ENCODE assay signal across 29 cellular contexts in genomic region chr4:159787901-159788300, GRCh38.
DNase-seq lines count a peak whose midpoint lies in the region; ATAC-seq, FAIRE-seq and TF ChIP-seq lines count a peak whose summit lies in the region.
"Had no signal": no experiment of that assay in that cellular context is flagged by ENCODE, and none has a peak within 500 bp of the region (broad histone marks: within the 10 kb centered on the region; RNA-seq: fewer than 3 reads in every experiment).

No MANE protein-coding gene starts in this region.

- WGBS in mesenchymal stem cell, result 100% methylated on average over 1 of the region's 2 CpGs

- no peaks in the 10 kb centered on the region for H3K79me2 ChIP-seq in astrocyte (ENCODE audit: insufficient read depth, low read length)
- H3K79me2 ChIP-seq: hepatocyte had no signal

- no peak overlapping the region for H3K14ac ChIP-seq in mesenchymal stem cell (ENCODE audit: low read length in 2 of 2)

- peaks cover 3% of the 10 kb centered on the region for H3K4me1 ChIP-seq in astrocyte (ENCODE audit: insufficient read depth, low read length)
- H3K4me1 ChIP-seq in mesenchymal stem cell (ENCODE audit: control insufficient read depth, insufficient read depth, low read depth, low read length), result no peaks in the 10 kb centered on the region
- H3K4me1 ChIP-seq: gastrocnemius medialis, suprapubic skin, upper lobe of right lung had no signal

- no peak overlapping the region for H4K91ac ChIP-seq in mesenchymal stem cell (ENCODE audit: low read length)

- no peak overlapping the region for H2BK120ac ChIP-seq in mesenchymal stem cell (ENCODE audit: low read depth, low read length)

- TF ChIP-seq CTCF in astrocyte (IDR thresholded peaks at IDR 0.05; ENCODE audit: insufficient read depth, low read depth, low read length), result no peak

- H3K18ac ChIP-seq in mesenchymal stem cell (ENCODE audit: low read depth in 1 of 2, low read length in 2 of 2), result no peak overlapping the region

- peaks cover 1% of the 10 kb centered on the region for H3K9me3 Mint-ChIP-seq in astrocyte (ENCODE audit: unreplicated experiment)

- H3K9ac ChIP-seq in astrocyte (ENCODE audit: low read length) (no peak overlapping the region), mesenchymal stem cell (ENCODE audit: low read length) (no peak overlapping the region)
- H3K9ac ChIP-seq: SK-N-SH had no signal

- ATAC-seq in Right ventricle myocardium inferior, result no peak
- ATAC-seq: activated CD8-positive, alpha-beta T cell treated with anti-CD3 and anti-CD28 coated beads for 36 hours; activated naive CD4-positive, alpha-beta T cell treated with anti-CD3 and anti-CD28 coated beads, Interleukin-2, amount 50 U/mL, for 72 hours; gastrocnemius medialis; Panc1; sciatic nerve; stimulated activated memory B cell treated with anti-CD40 and anti-IgM and Interleukin-4, amounts not matched to agents 10 μg/mL and 1 μg/mL and 100 μg/mL, for 72 hours; upper lobe of right lung had no signal

- H3K36me3 ChIP-seq in MG63 (no peaks in the 10 kb centered on the region), astrocyte (ENCODE audit: insufficient read depth, low read length) (no peaks in the 10 kb centered on the region), mesenchymal stem cell (ENCODE audit: control insufficient read depth in 1 of 2, insufficient read depth in 2 of 2, low read depth in 1 of 2, low read length in 2 of 2) (no peaks in the 10 kb centered on the region)
- H3K36me3 ChIP-seq: gastrocnemius medialis, suprapubic skin, upper lobe of right lung had no signal

- H3K36me3 Mint-ChIP-seq in astrocyte (ENCODE audit: low read depth, unreplicated experiment), result no peaks in the 10 kb centered on the region
- H3K36me3 Mint-ChIP-seq: activated naive CD4-positive, alpha-beta T cell treated with anti-CD3 and anti-CD28 coated beads, Interleukin-2, amount 50 U/mL, for 72 hours; memory B cell; stimulated activated memory B cell treated with anti-CD40 and anti-IgM and Interleukin-4, amounts not matched to agents 10 μg/mL and 1 μg/mL and 100 μg/mL, for 72 hours had no signal

- H3K9me3 ChIP-seq in MG63 (no peaks in the 10 kb centered on the region), astrocyte (ENCODE audit: insufficient read depth, low read depth, low read length) (no peaks in the 10 kb centered on the region), mesenchymal stem cell (ENCODE audit: control insufficient read depth, low read length) (no peaks in the 10 kb centered on the region)
- H3K9me3 ChIP-seq: gastrocnemius medialis, SK-N-SH, upper lobe of right lung had no signal

- H2AFZ ChIP-seq in astrocyte (ENCODE audit: low read depth, low read length) (no peak overlapping the region), mesenchymal stem cell (ENCODE audit: low read depth, low read length) (no peak overlapping the region)
- H2AFZ ChIP-seq: hepatocyte had no signal

- peak overlapping the region; percentile 2 for H3K4me2 ChIP-seq in astrocyte (ENCODE audit: low read length)
- no peak overlapping the region for H3K4me2 ChIP-seq in mesenchymal stem cell (ENCODE audit: low read length, poor library complexity, severe bottlenecking)
- H3K4me2 ChIP-seq: hepatocyte, SK-N-SH had no signal

- H3K27me3 ChIP-seq in MG63 (peaks cover 2% of the 10 kb centered on the region; the same call in 1 of the 2 replicates), astrocyte (ENCODE audit: insufficient read depth, low read length) (no peaks in the 10 kb centered on the region), mesenchymal stem cell (ENCODE audit: control insufficient read depth in 1 of 2, insufficient read depth in 1 of 2, low read length in 2 of 2) (no peaks in the 10 kb centered on the region)
- H3K27me3 ChIP-seq: gastrocnemius medialis, hepatocyte, suprapubic skin, upper lobe of right lung had no signal

- H3K4me3 ChIP-seq in MG63 (no peak overlapping the region), astrocyte (ENCODE audit: insufficient read depth, low read depth, low read length) (no peak overlapping the region), mesenchymal stem cell (ENCODE audit: insufficient read depth in 1 of 2, low read depth in 1 of 2, low read length in 2 of 2) (no peak overlapping the region)
- H3K4me3 ChIP-seq: gastrocnemius medialis, hepatocyte, suprapubic skin, upper lobe of right lung had no signal

- H3K4ac ChIP-seq in mesenchymal stem cell (ENCODE audit: low read depth in 1 of 2, low read length in 2 of 2), result no peak overlapping the region

- DNase-seq in EL, result peak; percentile 2
- peak; percentile 48 for DNase-seq in MG63
- DNase-seq in astrocyte (ENCODE audit: low read depth), result peak; percentile 80
- no peak for DNase-seq in mesenchymal stem cell
- no peak for DNase-seq in Right ventricle myocardium inferior (ENCODE audit: missing footprints)
- DNase-seq in NCI-H345 treated with DMSO at 0.1 percent for 48 hours (lab: John Stamatoyannopoulos, UW; ENCODE audit: unreplicated experiment), result no peak
- DNase-seq in NCI-H2227 treated with DMSO at 0.1 percent for 48 hours (lab: John Stamatoyannopoulos, UW), result no peak
- DNase-seq in SW 1271 (lab: John Stamatoyannopoulos, UW), result no peak
- DNase-seq: ACHN; activated CD8-positive, alpha-beta T cell treated with anti-CD3 and anti-CD28 coated beads for 36 hours; caudate nucleus; dermis blood vessel endothelial cell; DMS79 treated with DMSO at 0.1 percent for 48 hours; gastrocnemius medialis; NCI-H146; NCI-H524; NK-92 treated with Interleukin-12 subunit alpha and Interleukin-12 subunit beta, amount 100 ng/mL, for 24 hours; SK-N-SH; stimulated activated CD4-positive, alpha-beta T cell treated with anti-CD3 and anti-CD28 coated beads, Interleukin-4, amount 100 ng/mL, for 4 hours; T-helper 2 cell; upper lobe of right lung had no signal

- H3K4me3 Mint-ChIP-seq in astrocyte (ENCODE audit: unreplicated experiment), result no peak overlapping the region
- H3K4me3 Mint-ChIP-seq: activated CD8-positive, alpha-beta T cell treated with anti-CD3 and anti-CD28 coated beads for 36 hours; memory B cell; stimulated activated memory B cell treated with anti-CD40 and anti-IgM and Interleukin-4, amounts not matched to agents 10 μg/mL and 1 μg/mL and 100 μg/mL, for 72 hours had no signal

- no peak overlapping the region for H2BK5ac ChIP-seq in mesenchymal stem cell (ENCODE audit: low read depth, low read length, poor library complexity, severe bottlenecking)

- H2BK12ac ChIP-seq in mesenchymal stem cell (ENCODE audit: low read length in 2 of 2), result no peak overlapping the region

- H3K27ac ChIP-seq in astrocyte (ENCODE audit: low read depth, low read length) (peak overlapping the region; percentile 36), mesenchymal stem cell (ENCODE audit: low read length, poor library complexity, severe bottlenecking) (peak overlapping the region; percentile 23)
- H3K27ac ChIP-seq: gastrocnemius medialis, hepatocyte, HL-60, suprapubic skin, upper lobe of right lung had no signal

- H3K27me3 Mint-ChIP-seq in astrocyte (ENCODE audit: low read depth, unreplicated experiment), result no peaks in the 10 kb centered on the region
- H3K27me3 Mint-ChIP-seq: activated CD8-positive, alpha-beta T cell treated with anti-CD3 and anti-CD28 coated beads for 36 hours; memory B cell; stimulated activated memory B cell treated with anti-CD40 and anti-IgM and Interleukin-4, amounts not matched to agents 10 μg/mL and 1 μg/mL and 100 μg/mL, for 72 hours had no signal

- H2BK15ac ChIP-seq in mesenchymal stem cell (ENCODE audit: low read depth, poor library complexity, severe bottlenecking), result no peak overlapping the region

- H4K20me1 ChIP-seq in astrocyte (ENCODE audit: insufficient read depth, low read length), result no peaks in the 10 kb centered on the region

- intact Hi-C loops in Right ventricle myocardium inferior (cut with DNase I), result no loop called here

- no peak overlapping the region for H2AK5ac ChIP-seq in mesenchymal stem cell (ENCODE audit: low read length, severe bottlenecking)

- peaks cover 5% of the 10 kb centered on the region for H3K4me1 Mint-ChIP-seq in astrocyte (ENCODE audit: low read depth, unreplicated experiment)
- H3K4me1 Mint-ChIP-seq: memory B cell; stimulated activated memory B cell treated with anti-CD40 and anti-IgM and Interleukin-4, amounts not matched to agents 10 μg/mL and 1 μg/mL and 100 μg/mL, for 72 hours had no signal

- H3K27ac Mint-ChIP-seq in astrocyte (ENCODE audit: unreplicated experiment), result no peak overlapping the region
- H3K27ac Mint-ChIP-seq: activated CD8-positive, alpha-beta T cell treated with anti-CD3 and anti-CD28 coated beads for 36 hours; activated naive CD4-positive, alpha-beta T cell treated with anti-CD3 and anti-CD28 coated beads, Interleukin-2, amount 50 U/mL, for 72 hours; memory B cell; stimulated activated memory B cell treated with anti-CD40 and anti-IgM and Interleukin-4, amounts not matched to agents 10 μg/mL and 1 μg/mL and 100 μg/mL, for 72 hours had no signal

- no peak overlapping the region for H4K8ac ChIP-seq in mesenchymal stem cell (ENCODE audit: low read length)

- FAIRE-seq in astrocyte (lab: Jason Lieb, UNC), result no peak

- no peak overlapping the region for H3K23ac ChIP-seq in mesenchymal stem cell (ENCODE audit: low read length in 2 of 2)

- no peaks in the 10 kb centered on the region for H3K79me1 ChIP-seq in mesenchymal stem cell (replicated peaks; ENCODE audit: low read length, poor library complexity, severe bottlenecking)

Comparison
In these comparisons a context has a peak if more than half of its experiments do, and no peak if none do; other contexts are left out.
1. DNase-seq: peak in EL (single experiment), MG63 (single experiment) and astrocyte (single experiment); none in mesenchymal stem cell (single experiment), Right ventricle myocardium inferior (single experiment), NCI-H345 treated with DMSO at 0.1 percent for 48 hours (single experiment), NCI-H2227 treated with DMSO at 0.1 percent for 48 hours (single experiment) and SW 1271 (0 of 2).